1 cellular context compared by ENCODE assay signal in the genomic region with DNA sequence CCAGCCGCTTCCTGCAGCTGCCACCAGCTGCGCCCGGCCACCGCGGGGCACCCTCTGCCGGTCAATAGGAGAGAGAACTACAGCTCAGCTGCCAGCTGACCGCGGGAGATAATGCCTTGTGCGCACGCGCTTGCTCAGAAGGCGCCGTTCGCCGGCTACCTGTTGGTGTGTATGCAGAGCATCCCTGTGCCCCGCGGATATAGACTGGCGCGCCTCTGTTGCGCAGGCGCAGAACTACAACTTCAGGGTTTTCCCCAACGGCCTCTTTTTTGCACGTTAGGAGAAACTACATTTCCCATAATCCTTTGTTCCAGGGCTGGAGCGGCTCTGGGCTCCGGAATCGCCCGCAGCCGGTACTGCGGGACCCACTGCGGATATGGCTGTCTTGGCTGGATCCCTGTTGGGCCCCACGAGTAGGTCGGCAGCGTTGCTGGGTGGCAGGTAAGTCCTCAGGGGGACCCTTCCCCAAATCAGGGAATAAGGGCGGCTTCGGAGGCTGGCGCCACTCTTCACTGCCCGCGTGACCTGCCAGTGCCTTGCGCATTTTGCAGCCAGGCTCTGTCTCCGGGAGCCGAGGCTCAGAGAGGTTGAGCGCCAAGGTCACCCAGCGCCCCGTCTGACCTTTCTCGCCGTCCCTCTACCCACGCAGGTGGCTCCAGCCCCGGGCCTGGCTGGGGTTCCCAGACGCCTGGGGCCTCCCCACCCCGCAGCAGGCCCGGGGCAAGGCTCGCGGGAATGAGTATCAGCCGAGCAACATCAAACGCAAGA.
A peak's percentile ranks its signal among the peaks of the same experiment; 100 is the strongest.
TF ChIP-seq lines count a peak whose summit lies in the region.

A gene (plus strand): TSS at position 356 of the 768 bp plus-strand sequence. CDS start 21 bp downstream, at position 377.

TF ChIP-seq in HEK293, 187 proteins besides CTCF, POLR2A, EP300 and RAD21 (continued from another document and continues in another):
- TF ChIP-seq ZIC2 (tag by site-specific recombination; IDR thresholded peaks at IDR 0.05) (peak; percentile 99), ZNF768 (tag by site-specific recombination; IDR thresholded peaks at IDR 0.05) (peak; percentile 98; the same call in 1 of the 2 replicates), ZNF600 (tag by site-specific recombination; IDR thresholded peaks at IDR 0.05) (peak; percentile 89), FEZF1 (tag by site-specific recombination; IDR thresholded peaks at IDR 0.05) (peak; percentile 87), ZNF473 (tag by site-specific recombination; IDR thresholded peaks at IDR 0.05) (no peak), ZNF792 (tag by site-specific recombination; IDR thresholded peaks at IDR 0.05) (0 out of 2 replicates have a peak, but pooled peaks have one; percentile 22), ZNF610 (tag by site-specific recombination; IDR thresholded peaks at IDR 0.05; ENCODE audit: borderline replicate concordance) (peak; percentile 34; the same call in 1 of the 2 replicates), ZXDB (tag by site-specific recombination; IDR thresholded peaks at IDR 0.05) (peak; percentile 61; the same call in 1 of the 2 replicates), WT1 (tag by site-specific recombination; IDR thresholded peaks at IDR 0.05) (0 out of 2 replicates have a peak, but pooled peaks have one; percentile 5), ZBTB7A (tag by site-specific recombination; IDR thresholded peaks at IDR 0.05; ENCODE audit: low read depth) (peak; percentile 40; the same call in 1 of the 2 replicates), ZBTB21 (tag by site-specific recombination; IDR thresholded peaks at IDR 0.05) (peak; percentile 47; the same call in 1 of the 2 replicates), ZBTB17 (tag by site-specific recombination; IDR thresholded peaks at IDR 0.05) (peak; percentile 96), OSR2 (tag by site-specific recombination; IDR thresholded peaks at IDR 0.05) (peak; percentile 88), ZNF341 (tag by site-specific recombination; IDR thresholded peaks at IDR 0.05; ENCODE audit: low read depth) (peak; percentile 53), SCRT2 (tag by site-specific recombination; IDR thresholded peaks at IDR 0.05) (peak; percentile 100), YY1 (tag by site-specific recombination; IDR thresholded peaks at IDR 0.05) (peak; percentile 42), GLIS1 (tag by site-specific recombination; IDR thresholded peaks at IDR 0.05) (peak; percentile 97), ZNF629 (tag by site-specific recombination; IDR thresholded peaks at IDR 0.05) (peak; percentile 61; the same call in 1 of the 2 replicates), GFI1B (tag by site-specific recombination; IDR thresholded peaks at IDR 0.05) (no peak), BCL11B (tag by site-specific recombination; IDR thresholded peaks at IDR 0.05; ENCODE audit: low read depth) (0 out of 2 replicates have a peak, but pooled peaks have one; percentile 10), ZNF660 (tag by site-specific recombination; IDR thresholded peaks at IDR 0.05) (peak; percentile 59; the same call in 1 of the 2 replicates), ZNF561 (tag by site-specific recombination; IDR thresholded peaks at IDR 0.05; ENCODE audit: borderline replicate concordance) (peak; percentile 80), SP2 (tag by site-specific recombination; IDR thresholded peaks at IDR 0.05) (peak; percentile 86), ZNF211 (tag by site-specific recombination; IDR thresholded peaks at IDR 0.05; ENCODE audit: low read depth) (no peak), GLIS2 (tag by site-specific recombination; IDR thresholded peaks at IDR 0.05) (peak; percentile 9), ZNF2 (tag by site-specific recombination; IDR thresholded peaks at IDR 0.05) (0 out of 2 replicates have a peak, but pooled peaks have one; percentile 52), BCL11A (tag by site-specific recombination; IDR thresholded peaks at IDR 0.05; ENCODE audit: low read depth) (0 out of 2 replicates have a peak, but pooled peaks have one; percentile 65), ZNF843 (tag by site-specific recombination; IDR thresholded peaks at IDR 0.05) (peak; percentile 82; the same call in 1 of the 2 replicates), KLF8 (tag by site-specific recombination; IDR thresholded peaks at IDR 0.05) (peak; percentile 43; the same call in 1 of the 2 replicates), ZNF654 (tag by site-specific recombination; IDR thresholded peaks at IDR 0.05; ENCODE audit: low read depth) (peak; percentile 37), ZNF324 (tag by site-specific recombination; IDR thresholded peaks at IDR 0.05) (0 out of 2 replicates have a peak, but pooled peaks have one; percentile 1), ZNF157 (tag by site-specific recombination; IDR thresholded peaks at IDR 0.05) (no peak), ZNF501 (tag by site-specific recombination; IDR thresholded peaks at IDR 0.05) (peak; percentile 66; the same call in 1 of the 2 replicates)
- TF ChIP-seq, protein P1, sequence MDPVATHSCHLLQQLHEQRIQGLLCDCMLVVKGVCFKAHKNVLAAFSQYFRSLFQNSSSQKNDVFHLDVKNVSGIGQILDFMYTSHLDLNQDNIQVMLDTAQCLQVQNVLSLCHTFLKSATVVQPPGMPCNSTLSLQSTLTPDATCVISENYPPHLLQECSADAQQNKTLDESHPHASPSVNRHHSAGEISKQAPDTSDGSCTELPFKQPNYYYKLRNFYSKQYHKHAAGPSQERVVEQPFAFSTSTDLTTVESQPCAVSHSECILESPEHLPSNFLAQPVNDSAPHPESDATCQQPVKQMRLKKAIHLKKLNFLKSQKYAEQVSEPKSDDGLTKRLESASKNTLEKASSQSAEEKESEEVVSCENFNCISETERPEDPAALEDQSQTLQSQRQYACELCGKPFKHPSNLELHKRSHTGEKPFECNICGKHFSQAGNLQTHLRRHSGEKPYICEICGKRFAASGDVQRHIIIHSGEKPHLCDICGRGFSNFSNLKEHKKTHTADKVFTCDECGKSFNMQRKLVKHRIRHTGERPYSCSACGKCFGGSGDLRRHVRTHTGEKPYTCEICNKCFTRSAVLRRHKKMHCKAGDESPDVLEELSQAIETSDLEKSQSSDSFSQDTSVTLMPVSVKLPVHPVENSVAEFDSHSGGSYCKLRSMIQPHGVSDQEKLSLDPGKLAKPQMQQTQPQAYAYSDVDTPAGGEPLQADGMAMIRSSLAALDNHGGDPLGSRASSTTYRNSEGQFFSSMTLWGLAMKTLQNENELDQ (tag by site-specific recombination; IDR thresholded peaks at IDR 0.05; ENCODE audit: low read depth), result no peak
- TF ChIP-seq, protein P2, sequence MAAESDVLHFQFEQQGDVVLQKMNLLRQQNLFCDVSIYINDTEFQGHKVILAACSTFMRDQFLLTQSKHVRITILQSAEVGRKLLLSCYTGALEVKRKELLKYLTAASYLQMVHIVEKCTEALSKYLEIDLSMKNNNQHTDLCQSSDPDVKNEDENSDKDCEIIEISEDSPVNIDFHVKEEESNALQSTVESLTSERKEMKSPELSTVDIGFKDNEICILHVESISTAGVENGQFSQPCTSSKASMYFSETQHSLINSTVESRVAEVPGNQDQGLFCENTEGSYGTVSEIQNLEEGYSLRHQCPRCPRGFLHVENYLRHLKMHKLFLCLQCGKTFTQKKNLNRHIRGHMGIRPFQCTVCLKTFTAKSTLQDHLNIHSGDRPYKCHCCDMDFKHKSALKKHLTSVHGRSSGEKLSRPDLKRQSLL (tag by site-specific recombination; IDR thresholded peaks at IDR 0.05), result peak; percentile 99
- TF ChIP-seq, protein P3, sequence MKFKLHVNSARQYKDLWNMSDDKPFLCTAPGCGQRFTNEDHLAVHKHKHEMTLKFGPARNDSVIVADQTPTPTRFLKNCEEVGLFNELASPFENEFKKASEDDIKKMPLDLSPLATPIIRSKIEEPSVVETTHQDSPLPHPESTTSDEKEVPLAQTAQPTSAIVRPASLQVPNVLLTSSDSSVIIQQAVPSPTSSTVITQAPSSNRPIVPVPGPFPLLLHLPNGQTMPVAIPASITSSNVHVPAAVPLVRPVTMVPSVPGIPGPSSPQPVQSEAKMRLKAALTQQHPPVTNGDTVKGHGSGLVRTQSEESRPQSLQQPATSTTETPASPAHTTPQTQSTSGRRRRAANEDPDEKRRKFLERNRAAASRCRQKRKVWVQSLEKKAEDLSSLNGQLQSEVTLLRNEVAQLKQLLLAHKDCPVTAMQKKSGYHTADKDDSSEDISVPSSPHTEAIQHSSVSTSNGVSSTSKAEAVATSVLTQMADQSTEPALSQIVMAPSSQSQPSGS (tag by site-specific recombination; IDR thresholded peaks at IDR 0.05; ENCODE audit: low read depth), result no peak
- TF ChIP-seq, protein P4, sequence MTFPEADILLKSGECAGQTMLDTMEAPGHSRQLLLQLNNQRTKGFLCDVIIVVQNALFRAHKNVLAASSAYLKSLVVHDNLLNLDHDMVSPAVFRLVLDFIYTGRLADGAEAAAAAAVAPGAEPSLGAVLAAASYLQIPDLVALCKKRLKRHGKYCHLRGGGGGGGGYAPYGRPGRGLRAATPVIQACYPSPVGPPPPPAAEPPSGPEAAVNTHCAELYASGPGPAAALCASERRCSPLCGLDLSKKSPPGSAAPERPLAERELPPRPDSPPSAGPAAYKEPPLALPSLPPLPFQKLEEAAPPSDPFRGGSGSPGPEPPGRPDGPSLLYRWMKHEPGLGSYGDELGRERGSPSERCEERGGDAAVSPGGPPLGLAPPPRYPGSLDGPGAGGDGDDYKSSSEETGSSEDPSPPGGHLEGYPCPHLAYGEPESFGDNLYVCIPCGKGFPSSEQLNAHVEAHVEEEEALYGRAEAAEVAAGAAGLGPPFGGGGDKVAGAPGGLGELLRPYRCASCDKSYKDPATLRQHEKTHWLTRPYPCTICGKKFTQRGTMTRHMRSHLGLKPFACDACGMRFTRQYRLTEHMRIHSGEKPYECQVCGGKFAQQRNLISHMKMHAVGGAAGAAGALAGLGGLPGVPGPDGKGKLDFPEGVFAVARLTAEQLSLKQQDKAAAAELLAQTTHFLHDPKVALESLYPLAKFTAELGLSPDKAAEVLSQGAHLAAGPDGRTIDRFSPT (tag by site-specific recombination; IDR thresholded peaks at IDR 0.05), result peak; percentile 99; the same call in 1 of the 2 replicates
- TF ChIP-seq, protein P5, sequence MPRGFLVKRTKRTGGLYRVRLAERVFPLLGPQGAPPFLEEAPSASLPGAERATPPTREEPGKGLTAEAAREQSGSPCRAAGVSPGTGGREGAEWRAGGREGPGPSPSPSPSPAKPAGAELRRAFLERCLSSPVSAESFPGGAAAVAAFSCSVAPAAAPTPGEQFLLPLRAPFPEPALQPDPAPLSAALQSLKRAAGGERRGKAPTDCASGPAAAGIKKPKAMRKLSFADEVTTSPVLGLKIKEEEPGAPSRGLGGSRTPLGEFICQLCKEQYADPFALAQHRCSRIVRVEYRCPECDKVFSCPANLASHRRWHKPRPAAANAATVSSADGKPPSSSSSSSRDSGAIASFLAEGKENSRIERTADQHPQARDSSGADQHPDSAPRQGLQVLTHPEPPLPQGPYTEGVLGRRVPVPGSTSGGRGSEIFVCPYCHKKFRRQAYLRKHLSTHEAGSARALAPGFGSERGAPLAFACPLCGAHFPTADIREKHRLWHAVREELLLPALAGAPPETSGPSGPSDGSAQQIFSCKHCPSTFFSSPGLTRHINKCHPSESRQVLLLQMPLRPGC (tag by site-specific recombination; IDR thresholded peaks at IDR 0.05), result peak; percentile 68
- TF ChIP-seq, protein P6, sequence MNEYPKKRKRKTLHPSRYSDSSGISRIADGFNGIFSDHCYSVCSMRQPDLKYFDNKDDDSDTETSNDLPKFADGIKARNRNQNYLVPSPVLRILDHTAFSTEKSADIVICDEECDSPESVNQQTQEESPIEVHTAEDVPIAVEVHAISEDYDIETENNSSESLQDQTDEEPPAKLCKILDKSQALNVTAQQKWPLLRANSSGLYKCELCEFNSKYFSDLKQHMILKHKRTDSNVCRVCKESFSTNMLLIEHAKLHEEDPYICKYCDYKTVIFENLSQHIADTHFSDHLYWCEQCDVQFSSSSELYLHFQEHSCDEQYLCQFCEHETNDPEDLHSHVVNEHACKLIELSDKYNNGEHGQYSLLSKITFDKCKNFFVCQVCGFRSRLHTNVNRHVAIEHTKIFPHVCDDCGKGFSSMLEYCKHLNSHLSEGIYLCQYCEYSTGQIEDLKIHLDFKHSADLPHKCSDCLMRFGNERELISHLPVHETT (tag by site-specific recombination; IDR thresholded peaks at IDR 0.05), result 0 out of 2 replicates have a peak, but pooled peaks have one; percentile 12
- TF ChIP-seq, protein P7, sequence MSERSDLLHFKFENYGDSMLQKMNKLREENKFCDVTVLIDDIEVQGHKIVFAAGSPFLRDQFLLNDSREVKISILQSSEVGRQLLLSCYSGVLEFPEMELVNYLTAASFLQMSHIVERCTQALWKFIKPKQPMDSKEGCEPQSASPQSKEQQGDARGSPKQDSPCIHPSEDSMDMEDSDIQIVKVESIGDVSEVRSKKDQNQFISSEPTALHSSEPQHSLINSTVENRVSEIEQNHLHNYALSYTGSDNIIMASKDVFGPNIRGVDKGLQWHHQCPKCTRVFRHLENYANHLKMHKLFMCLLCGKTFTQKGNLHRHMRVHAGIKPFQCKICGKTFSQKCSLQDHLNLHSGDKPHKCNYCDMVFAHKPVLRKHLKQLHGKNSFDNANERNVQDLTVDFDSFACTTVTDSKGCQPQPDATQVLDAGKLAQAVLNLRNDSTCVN (tag by site-specific recombination; optimal IDR thresholded peaks at IDR 0.05), result peak; percentile 65
- TF ChIP-seq, protein P8, sequence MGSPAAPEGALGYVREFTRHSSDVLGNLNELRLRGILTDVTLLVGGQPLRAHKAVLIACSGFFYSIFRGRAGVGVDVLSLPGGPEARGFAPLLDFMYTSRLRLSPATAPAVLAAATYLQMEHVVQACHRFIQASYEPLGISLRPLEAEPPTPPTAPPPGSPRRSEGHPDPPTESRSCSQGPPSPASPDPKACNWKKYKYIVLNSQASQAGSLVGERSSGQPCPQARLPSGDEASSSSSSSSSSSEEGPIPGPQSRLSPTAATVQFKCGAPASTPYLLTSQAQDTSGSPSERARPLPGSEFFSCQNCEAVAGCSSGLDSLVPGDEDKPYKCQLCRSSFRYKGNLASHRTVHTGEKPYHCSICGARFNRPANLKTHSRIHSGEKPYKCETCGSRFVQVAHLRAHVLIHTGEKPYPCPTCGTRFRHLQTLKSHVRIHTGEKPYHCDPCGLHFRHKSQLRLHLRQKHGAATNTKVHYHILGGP (tag by site-specific recombination; IDR thresholded peaks at IDR 0.05), result no peak
- TF ChIP-seq, protein P9, sequence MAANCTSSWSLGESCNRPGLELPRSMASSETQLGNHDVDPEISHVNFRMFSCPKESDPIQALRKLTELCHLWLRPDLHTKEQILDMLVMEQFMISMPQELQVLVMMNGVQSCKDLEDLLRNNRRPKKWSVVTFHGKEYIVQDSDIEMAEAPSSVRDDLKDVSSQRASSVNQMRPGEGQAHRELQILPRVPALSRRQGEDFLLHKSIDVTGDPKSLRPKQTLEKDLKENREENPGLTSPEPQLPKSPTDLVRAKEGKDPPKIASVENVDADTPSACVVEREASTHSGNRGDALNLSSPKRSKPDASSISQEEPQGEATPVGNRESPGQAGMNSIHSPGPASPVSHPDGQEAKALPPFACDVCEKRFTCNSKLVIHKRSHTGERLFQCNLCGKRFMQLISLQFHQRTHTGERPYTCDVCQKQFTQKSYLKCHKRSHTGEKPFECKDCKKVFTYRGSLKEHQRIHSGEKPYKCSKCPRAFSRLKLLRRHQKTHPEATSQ (tag by site-specific recombination; IDR thresholded peaks at IDR 0.05), result no peak
- TF ChIP-seq, protein P10, sequence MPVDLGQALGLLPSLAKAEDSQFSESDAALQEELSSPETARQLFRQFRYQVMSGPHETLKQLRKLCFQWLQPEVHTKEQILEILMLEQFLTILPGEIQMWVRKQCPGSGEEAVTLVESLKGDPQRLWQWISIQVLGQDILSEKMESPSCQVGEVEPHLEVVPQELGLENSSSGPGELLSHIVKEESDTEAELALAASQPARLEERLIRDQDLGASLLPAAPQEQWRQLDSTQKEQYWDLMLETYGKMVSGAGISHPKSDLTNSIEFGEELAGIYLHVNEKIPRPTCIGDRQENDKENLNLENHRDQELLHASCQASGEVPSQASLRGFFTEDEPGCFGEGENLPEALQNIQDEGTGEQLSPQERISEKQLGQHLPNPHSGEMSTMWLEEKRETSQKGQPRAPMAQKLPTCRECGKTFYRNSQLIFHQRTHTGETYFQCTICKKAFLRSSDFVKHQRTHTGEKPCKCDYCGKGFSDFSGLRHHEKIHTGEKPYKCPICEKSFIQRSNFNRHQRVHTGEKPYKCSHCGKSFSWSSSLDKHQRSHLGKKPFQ (tag by site-specific recombination; IDR thresholded peaks at IDR 0.05), result no peak; the same call in 1 of the 2 replicates
